ENCODE assay signal across 2 cellular contexts in the genomic region with DNA sequence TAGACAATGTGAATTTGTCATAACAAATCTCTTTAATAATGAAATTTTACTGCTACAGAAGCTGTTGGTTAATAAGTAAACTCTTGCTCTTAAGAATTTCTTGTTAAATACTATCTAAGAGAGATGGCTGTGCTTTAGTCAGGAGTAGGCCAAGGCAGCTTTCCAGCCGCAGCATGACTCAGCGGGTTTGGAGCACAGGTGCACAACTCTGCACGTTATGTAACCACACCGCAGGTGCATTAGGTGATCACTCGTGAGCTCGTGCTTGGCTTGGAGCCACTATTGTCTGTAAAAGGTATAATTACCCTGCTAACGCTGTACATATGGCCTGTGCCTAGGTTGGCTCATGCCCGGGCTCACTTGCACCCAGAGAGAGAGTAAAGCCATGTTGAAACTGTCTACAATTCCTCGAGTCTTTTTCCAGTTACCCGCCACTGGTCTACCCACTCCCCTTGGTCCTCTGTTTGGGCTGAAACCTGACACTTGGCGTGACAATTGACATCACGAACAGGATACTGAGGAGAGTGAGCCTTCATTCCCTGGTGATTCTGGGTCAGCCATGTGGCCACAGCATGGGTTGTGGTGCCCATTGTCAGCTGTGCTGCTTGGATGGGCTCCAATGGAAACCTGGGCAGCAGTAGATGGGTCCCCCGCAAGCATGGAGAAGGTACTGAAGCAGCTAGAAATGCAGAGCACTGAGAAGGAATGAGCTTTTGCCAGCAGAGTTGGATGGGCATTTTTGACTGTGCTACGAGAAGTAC.
A peak's percentile ranks its signal among the peaks of the same experiment; 100 is the strongest.
TF ChIP-seq lines count a peak whose summit lies in the region.

No MANE protein-coding gene starts in this region.

TF ChIP-seq in A549, 52 proteins besides CTCF, POLR2A, EP300 and RAD21:
- TF ChIP-seq MAFK (IDR thresholded peaks at IDR 0.05; ENCODE audit: partially characterized antibody) (no peak), NFE2L2 (conservative IDR thresholded peaks at IDR 0.05; ENCODE audit: low read length) (0 out of 2 replicates have a peak, but pooled peaks have one; percentile 18), JUN (IDR thresholded peaks at IDR 0.05) (no peak), CBX2 (IDR thresholded peaks at IDR 0.05; ENCODE audit: borderline replicate concordance, low read depth) (no peak)

TF ChIP-seq in K562, 482 proteins besides CTCF, POLR2A, EP300 and RAD21:
- TF ChIP-seq BCOR (IDR thresholded peaks at IDR 0.05): no peak
- TF ChIP-seq NFE2 (IDR thresholded peaks at IDR 0.05; ENCODE audit: low read depth): peak; percentile 52; the same call in 1 of the 2 replicates
- TF ChIP-seq MAFG (tag; conservative IDR thresholded peaks at IDR 0.05): 0 out of 2 replicates have a peak, but pooled peaks have one; percentile 15
